ENCODE assay signal across 35 cellular contexts in genomic region chr2:12955864-12956263, GRCh38.
"Had no signal": no experiment of that assay in that cellular context is flagged by ENCODE, and none has a peak within 500 bp of the region (broad histone marks: within the 10 kb centered on the region; RNA-seq: fewer than 3 reads in every experiment).

No MANE protein-coding gene starts in this region.

- H3K36me3 ChIP-seq: MG63 had no signal

- H3K4me3 ChIP-seq: MG63 had no signal

- H3K27me3 ChIP-seq: MG63 had no signal

- H3K9me3 ChIP-seq: MG63 had no signal

- DNase-seq: Karpas-422, Kasumi-1, MG63, MM.1S, MV-4-11, NCI-H1048, NCI-H1092, NCI-H1092 treated with DMSO at 0.1 percent for 48 hours, NCI-H1105, NCI-H1105 treated with DMSO at 0.1 percent for 48 hours, NCI-H1417, NCI-H1417 treated with DMSO at 0.1 percent for 48 hours, NCI-H1436, NCI-H1436 treated with DMSO at 0.1 percent for 48 hours, NCI-H146, NCI-H1694, NCI-H1694 treated with DMSO at 0.1 percent for 48 hours, NCI-H187, NCI-H187 treated with DMSO at 0.1 percent for 48 hours, NCI-H1930, NCI-H2029, NCI-H2029 treated with DMSO at 0.1 percent for 48 hours, NCI-H2081, NCI-H2081 treated with DMSO at 0.1 percent for 48 hours, NCI-H2107, NCI-H2171, NCI-H2171 treated with DMSO at 0.1 percent for 48 hours, NCI-H2227 treated with DMSO at 0.1 percent for 48 hours, NCI-H226, NCI-H345, NCI-H446, NCI-H446 treated with DMSO at 0.1 percent for 48 hours, NCI-H510A, NCI-H510A treated with DMSO at 0.1 percent for 48 hours, NCI-H524 had no signal
